ENCODE assay signal across 8 cellular contexts in genomic region chr17:58006563-58006923, GRCh38. TPM values are rescaled to one million over a fixed set of nuclear protein-coding genes. Genes with fewer than 3 reads are reported as not detected.
DNase-seq lines count a peak whose midpoint lies in the region; ATAC-seq and TF ChIP-seq lines count a peak whose summit lies in the region.

No MANE protein-coding gene starts in this region.

- peak in 6 of 7 experiments; percentile 6 to 72 (median 48) for DNase-seq in CD8-positive, alpha-beta T cell
- DNase-seq in HCEC 1CT (peak; percentile 78), NCI-H2196 treated with DMSO at 0.1 percent for 48 hours (lab: John Stamatoyannopoulos, UW; ENCODE audit: unreplicated experiment) (peak; percentile 31), activated B cell treated with CpG ODN at 0.5 μM for 24 hours (no peak), choroid plexus epithelial cell (ENCODE audit: low read depth) (peak; percentile 86), left kidney (ENCODE audit: low read depth, low spot score) (peak; percentile 92)
- DNase-seq in stimulated activated CD4-positive, alpha-beta T cell treated with anti-CD3 and anti-CD28 coated beads, Interleukin-2, amount 100 ng/mL, for 48 hours: peak; percentile 64 to 66

- H3K4me3 Mint-ChIP-seq in CD8-positive, alpha-beta T cell: peak overlapping the region; percentile 100
- peak overlapping the region; percentile 100 for H3K4me3 Mint-ChIP-seq in activated B cell treated with CpG ODN at 0.5 μM for 24 hours

- CTCF ChIA-PET in CD8-positive, alpha-beta T cell (lab: Charles Lee): interaction anchor here (0.9 to 3.0 kb wide), 7 partner anchors 10 to 173 kb away, joined by 3 to 15 read pairs (median 4); partner anchors contain the start of gene DYNLL2
- CTCF ChIA-PET in activated B cell treated with CpG ODN at 0.5 μM for 24 hours (lab: Charles Lee): interaction anchor here (1.0 to 2.3 kb wide), 4 partner anchors 8 to 149 kb away, joined by 3 to 16 read pairs (median 6); no protein-coding TSS in a partner anchor

- no peak for TF ChIP-seq CTCF in CD8-positive, alpha-beta T cell (IDR thresholded peaks at IDR 0.05)
- TF ChIP-seq CTCF in activated B cell treated with CpG ODN at 0.5 μM for 24 hours (IDR thresholded peaks at IDR 0.05) (no peak), choroid plexus epithelial cell (conservative IDR thresholded peaks at IDR 0.05; ENCODE audit: low read depth, low read length) (no peak)

- H3K36me3 ChIP-seq in CD8-positive, alpha-beta T cell (ENCODE audit: insufficient read depth, low read length): peaks cover 32% of the 10 kb centered on the region

- H3K27ac Mint-ChIP-seq in CD8-positive, alpha-beta T cell: peak overlapping the region; percentile 100
- H3K27ac Mint-ChIP-seq in activated B cell treated with CpG ODN at 0.5 μM for 24 hours: peak overlapping the region; percentile 99

- H3K27me3 Mint-ChIP-seq in CD8-positive, alpha-beta T cell (ENCODE audit: low read depth): no peaks in the 10 kb centered on the region
- peaks cover 3% of the 10 kb centered on the region for H3K27me3 Mint-ChIP-seq in activated B cell treated with CpG ODN at 0.5 μM for 24 hours

- POLR2A ChIA-PET in CD8-positive, alpha-beta T cell (lab: Charles Lee): interaction anchor here (0.8 to 3.1 kb wide), 16 partner anchors 8 to 1174 kb away, joined by 3 to 28 read pairs (median 4); partner anchors contain the start of genes DYNLL2, MKS1, MRPS23 and MTMR4
- POLR2A ChIA-PET in activated B cell treated with CpG ODN at 0.5 μM for 24 hours (lab: Charles Lee): interaction anchor here (0.6 to 2.9 kb wide), 17 partner anchors 9 to 1149 kb away, joined by 3 to 55 read pairs (median 5); partner anchors contain the start of genes DYNLL2, MRPS23, PRR11 and SKA2

- H3K36me3 Mint-ChIP-seq in CD8-positive, alpha-beta T cell: peaks cover 55% of the 10 kb centered on the region
- peaks cover 62% of the 10 kb centered on the region for H3K36me3 Mint-ChIP-seq in activated B cell treated with CpG ODN at 0.5 μM for 24 hours (ENCODE audit: low read depth)

- no peaks in the 10 kb centered on the region for H3K27me3 ChIP-seq in CD8-positive, alpha-beta T cell (ENCODE audit: insufficient read depth, low read length)

- ATAC-seq in CD8-positive, alpha-beta T cell: peak; percentile 4
- ATAC-seq in activated B cell treated with CpG ODN at 0.5 μM for 24 hours (ENCODE audit: low read depth) (peak; percentile 10), GM18858 (IDR thresholded peaks at IDR 0.05; ENCODE audit: unreplicated experiment) (no peak)

- peaks cover 59% of the 10 kb centered on the region for H3K4me1 Mint-ChIP-seq in CD8-positive, alpha-beta T cell (ENCODE audit: low read depth)
- H3K4me1 Mint-ChIP-seq in activated B cell treated with CpG ODN at 0.5 μM for 24 hours: peaks cover 57% of the 10 kb centered on the region

- intact Hi-C loops in CD8-positive, alpha-beta T cell (cut with DNase I, micrococcal nuclease): loop anchor here (1.0 to 10.0 kb wide), 14 partner anchors 11 to 1174 kb away; partner anchors contain the start of genes COIL (in 2 of the 2), AKAP1 (in 1 of the 2), C17orf67 (in 1 of the 2) and DGKE (in 1 of the 2)
- intact Hi-C loops in activated B cell treated with CpG ODN at 0.5 μM for 24 hours (cut with micrococcal nuclease): loop anchor here (2.0 to 10.0 kb wide), 6 partner anchors 326 to 1174 kb away; partner anchors contain the start of genes C17orf67, MSI2 and SCPEP1

- peaks cover 36% of the 10 kb centered on the region for H3K4me1 ChIP-seq in CD8-positive, alpha-beta T cell (ENCODE audit: insufficient read depth, low read length)

- H3K27ac ChIP-seq in CD8-positive, alpha-beta T cell (ENCODE audit: low read depth, low read length): peak overlapping the region; percentile 85

- H3K9me3 ChIP-seq in CD8-positive, alpha-beta T cell (ENCODE audit: low read length): no peaks in the 10 kb centered on the region

- no peaks in the 10 kb centered on the region for H3K9me3 Mint-ChIP-seq in CD8-positive, alpha-beta T cell
- H3K9me3 Mint-ChIP-seq in activated B cell treated with CpG ODN at 0.5 μM for 24 hours: no peaks in the 10 kb centered on the region

- peak overlapping the region; percentile 90 for H3K4me3 ChIP-seq in CD8-positive, alpha-beta T cell (ENCODE audit: low read depth, low read length)
- H3K4me3 ChIP-seq in choroid plexus epithelial cell (ENCODE audit: low read depth, low read length): peak overlapping the region; percentile 66

RNA-seq across cellular contexts. Expression of gene SRSF1, which starts 0.5 kb away (rescaled TPM):
- 10 to 100 TPM; 79.2 to 94.1 TPM for total RNA-seq in CD8-positive, alpha-beta T cell
- total RNA-seq in activated B cell treated with CpG ODN at 0.5 μM for 24 hours: 288 and 289 TPM in 2 replicates

RNA-seq across cellular contexts. Expression of gene VEZF1, which starts 18.5 kb away (rescaled TPM):
- 10 to 100 TPM; 45.2 to 46.6 TPM for total RNA-seq in CD8-positive, alpha-beta T cell
- total RNA-seq in activated B cell treated with CpG ODN at 0.5 μM for 24 hours: 40.5 and 45.1 TPM in 2 replicates

RNA-seq across cellular contexts. Expression of gene CUEDC1, which starts 51.3 kb away (rescaled TPM):
- under 1 TPM in 1 of 2 experiments, not detected in 1; 0.22 TPM for total RNA-seq in CD8-positive, alpha-beta T cell
- not detected in 2 replicates for total RNA-seq in activated B cell treated with CpG ODN at 0.5 μM for 24 hours
